Comparison of ENCODE assay signal across 8 cellular contexts in the genomic region with DNA sequence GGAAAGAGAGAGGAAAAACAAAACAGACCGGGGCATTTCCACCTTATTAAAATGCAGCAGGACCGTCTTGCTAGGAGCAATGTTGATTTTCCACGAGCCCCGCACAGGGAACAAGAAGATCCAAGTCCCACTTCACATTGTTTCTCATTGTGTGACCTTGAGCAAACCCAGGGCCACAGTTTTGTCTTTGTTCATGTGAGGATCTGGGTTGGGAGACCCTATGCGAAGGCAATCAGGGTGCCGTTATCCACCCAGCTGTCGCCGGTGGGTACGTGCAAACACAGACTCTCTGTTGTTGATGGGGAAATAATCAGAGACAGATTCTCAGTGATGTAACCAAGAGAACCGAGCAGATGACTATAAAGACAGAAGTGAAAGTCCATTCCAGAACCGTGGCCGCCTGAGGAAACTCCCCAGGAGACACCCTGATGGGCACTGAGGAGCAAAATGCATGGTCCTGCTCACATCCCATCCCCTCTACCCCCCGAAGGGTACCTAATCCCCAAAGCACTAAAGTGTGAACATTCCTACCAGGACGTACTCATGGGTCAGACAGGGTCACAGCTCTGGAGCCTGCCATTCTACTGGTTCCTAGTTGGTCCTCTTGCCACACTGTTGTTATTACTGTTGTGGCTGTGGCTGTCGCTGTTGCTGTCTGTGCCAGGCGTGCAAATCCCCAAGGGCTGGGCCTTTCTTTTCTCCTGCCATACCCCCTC.
DNase-seq lines count a peak whose midpoint lies in the region; ATAC-seq and TF ChIP-seq lines count a peak whose summit lies in the region.

No MANE protein-coding gene starts in this region.

- no peak overlapping the region for H3K4me3 Mint-ChIP-seq in activated CD4-positive, alpha-beta T cell treated with anti-CD3 and anti-CD28 coated beads, Interleukin-2, amount 10 ng/mL, durations not matched to agents 24 days and 14 days

- H3K27me3 Mint-ChIP-seq in activated CD4-positive, alpha-beta T cell treated with anti-CD3 and anti-CD28 coated beads, Interleukin-2, amount 10 ng/mL, durations not matched to agents 24 days and 14 days: peaks cover 8% of the 10 kb centered on the region

- no peak for TF ChIP-seq CTCF in gastroesophageal sphincter (IDR thresholded peaks at IDR 0.05)

- H3K4me3 ChIP-seq in gastroesophageal sphincter (no peak overlapping the region), subcutaneous abdominal adipose tissue (ENCODE audit: low read depth in 1 of 5, low read length in 5 of 5) (peak overlapping the region in 4 of 5 donors; percentile 12 to 34 (median 30))

- H3K9ac ChIP-seq in subcutaneous abdominal adipose tissue (ENCODE audit: low read length in 5 of 5): no peak overlapping the region

- H3K9me3 Mint-ChIP-seq in activated CD4-positive, alpha-beta T cell treated with anti-CD3 and anti-CD28 coated beads, Interleukin-2, amount 10 ng/mL, durations not matched to agents 24 days and 14 days: peaks cover 17% of the 10 kb centered on the region

- ATAC-seq in GM19328 (IDR thresholded peaks at IDR 0.05; ENCODE audit: unreplicated experiment) (peak; percentile 58), HG03442 (IDR thresholded peaks at IDR 0.05; ENCODE audit: unreplicated experiment) (peak; percentile 89), gastroesophageal sphincter (peak; percentile 71)
- ATAC-seq in stimulated activated naive CD8-positive, alpha-beta T cell treated with anti-CD3 and anti-CD28 coated beads, Interleukin-15, Interleukin-2, amounts not matched to agents 100 U/mL and 50 U/mL, for 24 hours: no peak

- TF ChIP-seq POLR2A in gastroesophageal sphincter (IDR thresholded peaks at IDR 0.05): no peak

- H3K4me1 Mint-ChIP-seq in activated CD4-positive, alpha-beta T cell treated with anti-CD3 and anti-CD28 coated beads, Interleukin-2, amount 10 ng/mL, durations not matched to agents 24 days and 14 days: peaks cover 14% of the 10 kb centered on the region

- H3K36me3 Mint-ChIP-seq in activated CD4-positive, alpha-beta T cell treated with anti-CD3 and anti-CD28 coated beads, Interleukin-2, amount 10 ng/mL, durations not matched to agents 24 days and 14 days (ENCODE audit: low read depth): peaks cover 2% of the 10 kb centered on the region

- H3K9me3 ChIP-seq in gastroesophageal sphincter: no peaks in the 10 kb centered on the region
- no peaks in the 10 kb centered on the region for H3K9me3 ChIP-seq in subcutaneous abdominal adipose tissue (ENCODE audit: control insufficient read depth in 5 of 5, low read length in 5 of 5)

- DNase-seq in HK-2 (ENCODE audit: unreplicated experiment) (no peak), NAMALWA (ENCODE audit: low spot score) (no peak)
- no peak for DNase-seq in stimulated activated naive CD8-positive, alpha-beta T cell treated with anti-CD3 and anti-CD28 coated beads, Interleukin-15, Interleukin-2, amounts not matched to agents 100 U/mL and 50 U/mL, for 24 hours
- no peak for DNase-seq in activated CD4-positive, alpha-beta T cell treated with anti-CD3 and anti-CD28 coated beads, Interleukin-2, amount 10 ng/mL, durations not matched to agents 24 days and 14 days

- intact Hi-C loops in activated CD4-positive, alpha-beta T cell treated with anti-CD3 and anti-CD28 coated beads, Interleukin-2, amount 10 ng/mL, durations not matched to agents 24 days and 14 days (cut with micrococcal nuclease): no loop called here

- TF ChIP-seq EP300 in gastroesophageal sphincter (IDR thresholded peaks at IDR 0.05): no peak

- 58 to 64% methylated on average over 8 of the region's 16 CpGs for WGBS in gastroesophageal sphincter (ENCODE audit: low coverage in 1 of 2), 2 donors

- no peak overlapping the region for H3K27ac Mint-ChIP-seq in activated CD4-positive, alpha-beta T cell treated with anti-CD3 and anti-CD28 coated beads, Interleukin-2, amount 10 ng/mL, durations not matched to agents 24 days and 14 days

- H3K27ac ChIP-seq in gastroesophageal sphincter: peak overlapping the region in 2 of 4 donors; percentile 27 to 46
- H3K27ac ChIP-seq in subcutaneous abdominal adipose tissue (ENCODE audit: low read depth, low read length): peak overlapping the region; percentile 57

- H3K27me3 ChIP-seq in gastroesophageal sphincter: peaks cover 5% of the 10 kb centered on the region
- peaks cover 0 to 2% (median 0%) of the 10 kb centered on the region in 5 donors for H3K27me3 ChIP-seq in subcutaneous abdominal adipose tissue (ENCODE audit: control insufficient read depth in 5 of 5, insufficient read depth in 4 of 5, low read length in 5 of 5)

- H3K4me1 ChIP-seq in gastroesophageal sphincter (no peaks in the 10 kb centered on the region), subcutaneous abdominal adipose tissue (ENCODE audit: control insufficient read depth in 5 of 5, insufficient read depth in 5 of 5, low read length in 5 of 5) (peaks cover 2 to 23% (median 16%) of the 10 kb centered on the region in 5 donors)

- H3K36me3 ChIP-seq in gastroesophageal sphincter: no peaks in the 10 kb centered on the region
- no peaks in the 10 kb centered on the region for H3K36me3 ChIP-seq in subcutaneous abdominal adipose tissue (ENCODE audit: control insufficient read depth in 5 of 5, insufficient read depth in 5 of 5, low read length in 5 of 5)

Comparison
In these comparisons a context has a peak if more than half of its experiments do, and no peak if none do; other contexts are left out.
1. H3K4me3 ChIP-seq: peak in subcutaneous abdominal adipose tissue (4 of 5); none in gastroesophageal sphincter (0 of 2).